Comparison of ENCODE assay signal across 8 cellular contexts in genomic region chr1:231211005-231211857, GRCh38. TPM values are rescaled to one million over a fixed set of nuclear protein-coding genes. Genes with fewer than 3 reads are reported as not detected.
DNase-seq lines count a peak whose midpoint lies in the region; ATAC-seq and TF ChIP-seq lines count a peak whose summit lies in the region.

No MANE protein-coding gene starts in this region.

- no peak overlapping the region for H2BK20ac ChIP-seq in H9 (ENCODE audit: low read depth, low read length, poor library complexity, severe bottlenecking)

- H3K4me1 Mint-ChIP-seq in H9 = peaks cover 15 to 20% of the 10 kb centered on the region in 2 experiments

- no peak overlapping the region for H2BK15ac ChIP-seq in H9 (ENCODE audit: low read depth, low read length)

- no peak overlapping the region for H2BK5ac ChIP-seq in H9 (ENCODE audit: insufficient read length, low read length)

- POLR2A ChIA-PET in GM10248 (lab: Yijun Ruan, JAX) = no interaction called here

- H3K79me2 ChIP-seq in H9 (ENCODE audit: insufficient read depth, low read length) (no peaks in the 10 kb centered on the region), osteoblast (ENCODE audit: insufficient read depth, low read length) (no peaks in the 10 kb centered on the region)

- H4K20me1 ChIP-seq in H9 (ENCODE audit: control insufficient read depth, insufficient read depth, insufficient read length) = no peaks in the 10 kb centered on the region
- no peaks in the 10 kb centered on the region for H4K20me1 ChIP-seq in osteoblast (ENCODE audit: insufficient read depth, low read length)

- no peaks in the 10 kb centered on the region for H3K79me1 ChIP-seq in H9 (ENCODE audit: insufficient read depth, low read depth, low read length, poor library complexity, severe bottlenecking)

- ATAC-seq in RWPE2 (ENCODE audit: low read depth) (peak; percentile 68), thoracic aorta (ENCODE audit: insufficient number of reproducible peaks, low FRiP score, low read depth) (no peak)

- H2AFZ ChIP-seq in H9 (ENCODE audit: low read length) (no peak overlapping the region), osteoblast (ENCODE audit: low read length) (peak overlapping the region; percentile 97)

- H3K18ac ChIP-seq in H9 (ENCODE audit: insufficient read length, low read depth, low read length) = no peak overlapping the region

- peaks cover 99% of the 10 kb centered on the region for H3K27me3 Mint-ChIP-seq in H9 (ENCODE audit: low read depth)

- CTCF ChIA-PET in GM10248 (lab: Yijun Ruan, JAX) = interaction anchor here (0.7 to 3.4 kb wide), 22 partner anchors 8 to 569 kb away, joined by 3 to 16 read pairs (median 5); partner anchors contain the start of gene COG2

- H3K9me3 Mint-ChIP-seq in H9 = no peaks in the 10 kb centered on the region; a peak in 2 of 5 replicates

- no CpG with 5 or more reads among the region's 28 CpGs for WGBS in H9 (ENCODE audit: extremely low coverage, insufficient read length, low lambda C conversion rate)

- peak overlapping the region; percentile 44 to 70; a peak in 4 of 5 replicates for H3K4me3 Mint-ChIP-seq in H9

- H3K27ac ChIP-seq in H9 (ENCODE audit: insufficient read length, low read depth, low read length) = no peak overlapping the region
- no peak overlapping the region for H3K27ac ChIP-seq in RWPE2 (ENCODE audit: poor library complexity, severe bottlenecking)
- H3K27ac ChIP-seq in osteoblast (ENCODE audit: low read depth, low read length) = no peak overlapping the region
- no peak overlapping the region for H3K27ac ChIP-seq in thoracic aorta

- DNase-seq in GM10248 (ENCODE audit: extremely low spot score) (peak; percentile 92), H9 (peak; percentile 94), LNCaP clone FGC (ENCODE audit: low read depth) (peak; percentile 40), RWPE2 (ENCODE audit: low spot score) (no peak), activated gamma-delta T cell treated with Interleukin-2 at 50 U/mL for 16 hours (peak; percentile 91), globus pallidus (ENCODE audit: low spot score) (peak; percentile 58), osteoblast (ENCODE audit: insufficient read length, low spot score, missing footprints) (peak; percentile 94), thoracic aorta (ENCODE audit: low spot score) (peak; percentile 8)

- H3K56ac ChIP-seq in H9 (ENCODE audit: insufficient read length, low read depth, low read length) = no peak overlapping the region

- H4K5ac ChIP-seq in H9 (ENCODE audit: insufficient read length, low read depth, low read length) = no peak overlapping the region

- no peaks in the 10 kb centered on the region for H3K23me2 ChIP-seq in H9 (ENCODE audit: insufficient read length, low read depth, low read length, poor library complexity, severe bottlenecking)

- no peak overlapping the region for H3K27ac Mint-ChIP-seq in H9

- H3K4ac ChIP-seq in H9 (ENCODE audit: low read depth, low read length) = no peak overlapping the region

- H3K23ac ChIP-seq in H9 (ENCODE audit: insufficient read length, low read depth, low read length) = no peak overlapping the region

- peaks cover 40% of the 10 kb centered on the region for H3K27me3 ChIP-seq in H9 (ENCODE audit: insufficient read depth, low read length)
- H3K27me3 ChIP-seq in RWPE2 (ENCODE audit: insufficient read depth, poor library complexity, severe bottlenecking) = no peaks in the 10 kb centered on the region
- peaks cover 6% of the 10 kb centered on the region for H3K27me3 ChIP-seq in osteoblast (ENCODE audit: insufficient read depth, low read length)
- H3K27me3 ChIP-seq in thoracic aorta (replicated peaks; ENCODE audit: insufficient read depth) = no peaks in the 10 kb centered on the region

- H3K36me3 ChIP-seq in RWPE2 (ENCODE audit: low read depth) (no peaks in the 10 kb centered on the region), osteoblast (ENCODE audit: insufficient read depth, low read length) (no peaks in the 10 kb centered on the region), thoracic aorta (no peaks in the 10 kb centered on the region)

- H3T11ph ChIP-seq in H9 (ENCODE audit: low read length) = no peak overlapping the region

- TF ChIP-seq CTCF in GM10248 (IDR thresholded peaks at IDR 0.05; ENCODE audit: control extremely low read depth, extremely low read depth, low read depth, missing control alignments) (peak; percentile 89), H9 (conservative IDR thresholded peaks at IDR 0.05) (peak; percentile 97), LNCaP clone FGC (IDR thresholded peaks at IDR 0.05; ENCODE audit: control insufficient read depth, extremely low read depth, insufficient read depth) (peak; percentile 92), RWPE2 (IDR thresholded peaks at IDR 0.05; ENCODE audit: poor library complexity, severe bottlenecking) (peak; percentile 72), osteoblast (IDR thresholded peaks at IDR 0.05; ENCODE audit: extremely low read depth, low read depth, low read length) (peak; percentile 81), thoracic aorta (IDR thresholded peaks at IDR 0.05) (peak; percentile 91)

- H3K9me3 ChIP-seq in H9 (ENCODE audit: control insufficient read depth, low read depth, low read length) (no peaks in the 10 kb centered on the region), RWPE2 (ENCODE audit: severe bottlenecking) (no peaks in the 10 kb centered on the region), osteoblast (ENCODE audit: low read depth, low read length) (no peaks in the 10 kb centered on the region), thoracic aorta (no peaks in the 10 kb centered on the region)

- H3K4me2 ChIP-seq in H9 (ENCODE audit: insufficient read depth, insufficient read length, low read length) (peak overlapping the region; percentile 40), osteoblast (ENCODE audit: insufficient read depth, low read length) (peak overlapping the region; percentile 94)

- H2BK12ac ChIP-seq in H9 (ENCODE audit: insufficient read length, low read depth, low read length) = no peak overlapping the region

- no peaks in the 10 kb centered on the region for H3K4me1 ChIP-seq in H9 (ENCODE audit: insufficient read depth, low read length)
- no peaks in the 10 kb centered on the region for H3K4me1 ChIP-seq in RWPE2 (ENCODE audit: insufficient read depth, poor library complexity, severe bottlenecking)
- no peaks in the 10 kb centered on the region for H3K4me1 ChIP-seq in osteoblast (ENCODE audit: insufficient read depth, low read length)
- no peaks in the 10 kb centered on the region for H3K4me1 ChIP-seq in thoracic aorta (ENCODE audit: control insufficient read depth in 1 of 2, low read depth in 2 of 2)

- H3K14ac ChIP-seq in H9 (ENCODE audit: insufficient read depth, low read length) = no peak overlapping the region

- no peak overlapping the region for H4K91ac ChIP-seq in H9 (ENCODE audit: insufficient read length, low read depth, low read length)

- H4K8ac ChIP-seq in H9 (replicated peaks; ENCODE audit: insufficient read length, low read depth, low read length) = no peak overlapping the region

- no peak overlapping the region for H2BK120ac ChIP-seq in H9 (ENCODE audit: low read depth, low read length, poor library complexity, severe bottlenecking)

- no peak overlapping the region for H2AK5ac ChIP-seq in H9 (ENCODE audit: insufficient read length, low read length)

- H3K9ac ChIP-seq in H9 (ENCODE audit: extremely low read depth, insufficient read length, low read length) = no peak overlapping the region

- H3K36me3 Mint-ChIP-seq in H9 (ENCODE audit: insufficient read depth in 1 of 3, low read depth in 3 of 3) = no peaks in the 10 kb centered on the region

- H3K4me3 ChIP-seq in LNCaP clone FGC (ENCODE audit: low read depth, low read length) (peak overlapping the region; percentile 51), RWPE2 (ENCODE audit: severe bottlenecking) (peak overlapping the region; percentile 14), osteoblast (ENCODE audit: insufficient read depth, low read length) (peak overlapping the region; percentile 78), thoracic aorta (peak overlapping the region; percentile 72)

RNA-seq across cellular contexts. Expression of gene GNPAT, which starts 29.8 kb away (rescaled TPM):
- total RNA-seq in H9 (2021) (38.1 and 39.4 TPM in 2 replicates), osteoblast (52.1 and 56.6 TPM in 2 replicates), thoracic aorta (10 to 100 TPM; 26.5 to 29.2 TPM)

RNA-seq across cellular contexts. Expression of gene TRIM67, which starts 49.4 kb away (rescaled TPM):
- total RNA-seq in H9 (2021) (not detected in 2 replicates), osteoblast (0.29 and 0.36 TPM in 2 replicates), thoracic aorta (not detected)

Comparison
In these comparisons a context has a peak if more than half of its experiments do, and no peak if none do; other contexts are left out.
1. H3K4me3 ChIP-seq: peak in every context shown above with its lines; median percentile 78 in osteoblast; 72 in thoracic aorta; 51 in LNCaP clone FGC; 14 in RWPE2.